ENCODE assay signal across 8 cellular contexts in the genomic region with DNA sequence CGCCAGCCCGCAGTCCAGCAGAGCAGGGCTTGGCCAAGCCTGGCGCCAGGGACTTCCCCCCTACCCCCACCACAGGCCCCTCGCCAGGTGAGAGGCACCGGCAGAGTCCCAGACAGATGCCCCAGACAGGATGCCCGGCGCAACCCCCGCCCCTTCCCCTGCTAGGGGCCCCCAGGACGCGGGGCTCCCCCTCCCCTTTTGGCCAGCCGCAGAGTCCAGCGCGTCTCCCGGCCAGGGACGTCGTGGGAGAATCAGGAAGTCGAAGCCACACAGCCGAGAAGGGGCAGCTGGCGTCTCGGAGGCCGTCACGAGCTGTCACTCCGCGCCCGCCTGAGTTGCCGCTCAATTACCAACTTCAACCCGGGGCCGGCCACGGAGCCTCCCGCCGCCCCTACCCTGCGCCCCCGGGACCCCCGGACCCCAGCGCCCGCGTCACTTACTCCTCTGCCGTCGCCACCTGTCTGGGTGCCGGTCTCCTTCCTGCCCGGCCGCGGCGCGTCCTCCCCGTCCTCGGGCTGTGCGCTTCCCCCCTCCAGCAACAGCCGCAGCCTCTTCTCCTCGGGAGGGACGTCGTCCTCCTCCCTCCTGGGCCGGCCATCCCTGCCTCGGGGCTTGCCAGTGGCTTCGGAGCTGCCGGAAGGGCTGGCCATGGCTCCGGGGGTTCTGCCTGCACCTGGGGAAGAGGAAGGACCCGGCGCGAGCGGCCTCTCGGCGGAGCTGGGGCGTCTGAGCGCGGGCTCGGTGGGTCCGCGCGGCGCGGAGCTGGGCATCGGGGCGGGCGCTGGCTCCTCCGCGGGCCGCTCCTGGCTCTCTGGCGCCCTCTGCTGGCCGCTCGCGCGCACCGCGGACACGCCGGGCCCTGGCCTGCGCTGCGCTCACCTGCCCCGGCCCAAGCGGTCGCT.
DNase-seq lines count a peak whose midpoint lies in the region; ATAC-seq and TF ChIP-seq lines count a peak whose summit lies in the region.
"Not testable (repeated sequence)": the region's sequence is repeated elsewhere in the genome, so short reads cannot be mapped to it uniquely, and the experiment has no call there.

No MANE protein-coding gene starts in this region.

- H3K4me2 ChIP-seq in GM23338, result peak overlapping the region; percentile 79

- H3K4me3 ChIP-seq in GM23338 (peak overlapping the region; percentile 73), WI38 (ENCODE audit: low read depth, low read length) (peak overlapping the region; percentile 41)

- not testable (repeated sequence) for H3K9me2 ChIP-seq in GM23338 (ENCODE audit: insufficient read depth)

- DNase-seq in AG08396 (ENCODE audit: low spot score) (peak; percentile 35), GM23338 (ENCODE audit: low spot score) (peak; percentile 63), NCI-H460 (ENCODE audit: extremely low read depth, low read depth) (peak; percentile 18), glutamatergic neuron (peak; percentile 81)
- DNase-seq in activated naive CD8-positive, alpha-beta T cell treated with anti-CD3 and anti-CD28 coated beads, Interleukin-2, amount 50 U/mL, for 16 hours (ENCODE audit: low read depth, low spot score), result peak; percentile 20
- peak; percentile 37 to 71 (median 65) for DNase-seq in naive thymus-derived CD8-positive, alpha-beta T cell
- DNase-seq in stimulated activated CD4-positive, alpha-beta T cell treated with anti-CD3 and anti-CD28 coated beads, TNF-alpha, amount 100 ng/mL, for 4 hours (ENCODE audit: low read depth in 3 of 3), result peak; percentile 40 to 54 (median 48)

- H3K27me3 ChIP-seq in GM23338 (ENCODE audit: insufficient read depth), result peaks cover 18% of the 10 kb centered on the region

- H3K27me3 Mint-ChIP-seq in GM23338 (ENCODE audit: insufficient read depth, low read depth, poor library complexity) (peaks cover 41% of the 10 kb centered on the region), glutamatergic neuron (ENCODE audit: unreplicated experiment) (peaks cover 18% of the 10 kb centered on the region)
- H3K27me3 Mint-ChIP-seq in naive thymus-derived CD8-positive, alpha-beta T cell, result peaks cover 21 to 66% (median 34%) of the 10 kb centered on the region in 5 donors

- ATAC-seq in GM23338, result peak; percentile 86
- peak in 1 of 2 donors; percentile 47 for ATAC-seq in naive thymus-derived CD8-positive, alpha-beta T cell

- H4K20me1 ChIP-seq in GM23338 (replicated peaks; ENCODE audit: insufficient read depth), result not testable (repeated sequence)

- H3K27ac Mint-ChIP-seq in GM23338; glutamatergic neuron (ENCODE audit: unreplicated experiment); naive thymus-derived CD8-positive, alpha-beta T cell: not testable (repeated sequence)

- TF ChIP-seq CTCF in GM23338 (conservative IDR thresholded peaks at IDR 0.05; ENCODE audit: low read depth in 2 of 2) (peak in 1 of 2 experiments; percentile 65; a peak in 3 of 4 replicates), glutamatergic neuron (IDR thresholded peaks at IDR 0.05; ENCODE audit: partially characterized antibody, unreplicated experiment) (peak; percentile 89)
- TF ChIP-seq CTCF in WI38 (IDR thresholded peaks at IDR 0.05; ENCODE audit: low read depth, low read length), result not testable (repeated sequence)

- not testable (repeated sequence) for H3K36me3 Mint-ChIP-seq in GM23338 (ENCODE audit: low read depth); glutamatergic neuron (ENCODE audit: unreplicated experiment); naive thymus-derived CD8-positive, alpha-beta T cell

- not testable (repeated sequence) for H3F3A ChIP-seq in GM23338 (replicated peaks; ENCODE audit: low read depth)

- peaks cover 26% of the 10 kb centered on the region for H3K4me1 ChIP-seq in GM23338 (ENCODE audit: insufficient read depth)

- not testable (repeated sequence) for H3K27ac ChIP-seq in GM23338 (ENCODE audit: low read depth)

- H2AFZ ChIP-seq in GM23338, result not testable (repeated sequence)

- H3K9me3 Mint-ChIP-seq in GM23338; glutamatergic neuron (ENCODE audit: unreplicated experiment); naive thymus-derived CD8-positive, alpha-beta T cell: not testable (repeated sequence)

- POLR2A ChIA-PET in naive thymus-derived CD8-positive, alpha-beta T cell (lab: Charles Lee), result not testable (repeated sequence)

- H3K36me3 ChIP-seq in GM23338 (ENCODE audit: insufficient read depth), result not testable (repeated sequence)

- peaks cover 48% of the 10 kb centered on the region for H3K4me1 Mint-ChIP-seq in GM23338
- H3K4me1 Mint-ChIP-seq in glutamatergic neuron (ENCODE audit: low read depth, unreplicated experiment); naive thymus-derived CD8-positive, alpha-beta T cell: not testable (repeated sequence)

- peak overlapping the region; percentile 75 for H3K4me3 Mint-ChIP-seq in GM23338
- not testable (repeated sequence) for H3K4me3 Mint-ChIP-seq in glutamatergic neuron (ENCODE audit: unreplicated experiment)
- peak overlapping the region in 8 of 10 donors; percentile 54 to 80 (median 68) for H3K4me3 Mint-ChIP-seq in naive thymus-derived CD8-positive, alpha-beta T cell

- H3K79me2 ChIP-seq in GM23338 (replicated peaks; ENCODE audit: insufficient read depth), result not testable (repeated sequence)

Comparison
In these comparisons a context has a peak if more than half of its experiments do, and no peak if none do; other contexts are left out.
1. DNase-seq: peak in every context shown above with its lines; median percentile 81 in glutamatergic neuron; 65 in naive thymus-derived CD8-positive, alpha-beta T cell; 63 in GM23338; 48 in stimulated activated CD4-positive, alpha-beta T cell treated with anti-CD3 and anti-CD28 coated beads, TNF-alpha, amount 100 ng/mL, for 4 hours; 35 in AG08396; 20 in activated naive CD8-positive, alpha-beta T cell treated with anti-CD3 and anti-CD28 coated beads, Interleukin-2, amount 50 U/mL, for 16 hours; 18 in NCI-H460.